Comparison of ENCODE assay signal across 14 cellular contexts in genomic region chr9:136926154-136926704, GRCh38. TPM values are rescaled to one million over a fixed set of nuclear protein-coding genes. Genes with fewer than 3 reads are reported as not detected.
DNase-seq lines count a peak whose midpoint lies in the region; ATAC-seq and TF ChIP-seq lines count a peak whose summit lies in the region.
"Had no signal": no experiment of that assay in that cellular context is flagged by ENCODE, and none has a peak within 500 bp of the region (broad histone marks: within the 10 kb centered on the region; RNA-seq: fewer than 3 reads in every experiment).

No MANE protein-coding gene starts in this region.

- ATAC-seq in DND-41 (ENCODE audit: insufficient read depth, low read depth) (0 out of 3 replicates have a peak, but pooled peaks have one; percentile 28), RWPE2 (ENCODE audit: low read depth) (peak; percentile 30; the same call in 1 of the 3 replicates), left lobe of liver (peak; percentile 40)

- H3K4me2 ChIP-seq in DND-41 (ENCODE audit: insufficient read depth, low read length), result no peak overlapping the region

- H3K79me2 ChIP-seq in DND-41 (ENCODE audit: insufficient read depth, low read length), result no peaks in the 10 kb centered on the region

- intact Hi-C loops in breast epithelium (cut with DNase I; ENCODE audit: low total_unique reads), result no loop called here

- no peaks in the 10 kb centered on the region for H3K27me3 ChIP-seq in DND-41 (ENCODE audit: insufficient read depth, low read length, poor library complexity)
- no peaks in the 10 kb centered on the region for H3K27me3 ChIP-seq in RWPE2 (ENCODE audit: insufficient read depth, poor library complexity, severe bottlenecking)
- H3K27me3 ChIP-seq in breast epithelium, result no peaks in the 10 kb centered on the region

- no peak for DNase-seq in DND-41
- no peak for DNase-seq in RWPE2 (ENCODE audit: low spot score)
- no peak for DNase-seq in left lobe of liver (ENCODE audit: low spot score)
- DNase-seq in HPDE6-E6E7 (ENCODE audit: extremely low spot score), result no peak
- DNase-seq in Kasumi-1 (lab: John Stamatoyannopoulos, UW), result no peak
- no peak for DNase-seq in breast epithelium (ENCODE audit: low spot score in 2 of 2)
- DNase-seq: activated CD4-positive, alpha-beta T cell treated with anti-CD3 and anti-CD28 coated beads for 1 hour; activated T-cell treated with anti-CD3 and anti-CD28 coated beads, Interleukin-2, amount 50 U/mL, for 24 hours; amniotic stem cell; stimulated activated CD4-positive, alpha-beta T cell treated with anti-CD3 and anti-CD28 coated beads, Interleukin-2, amount 100 ng/mL, for 24 hours had no signal

- H3K4me3 ChIP-seq in DND-41 (ENCODE audit: low read depth in 1 of 2, low read length in 2 of 2) (no peak overlapping the region), RWPE2 (ENCODE audit: severe bottlenecking) (no peak overlapping the region), breast epithelium (no peak overlapping the region)

- no peak overlapping the region for H3K9ac ChIP-seq in DND-41 (ENCODE audit: low read depth, low read length)

- no peaks in the 10 kb centered on the region; the same call in 1 of the 2 replicates for H4K20me1 ChIP-seq in DND-41 (ENCODE audit: insufficient read depth, low read length)

- H3K36me3 ChIP-seq in DND-41 (ENCODE audit: insufficient read depth, low read length), result peaks cover 74% of the 10 kb centered on the region
- peaks cover 24% of the 10 kb centered on the region for H3K36me3 ChIP-seq in RWPE2 (ENCODE audit: low read depth)
- no peaks in the 10 kb centered on the region for H3K36me3 ChIP-seq in breast epithelium

- H3K9me3 ChIP-seq in DND-41 (ENCODE audit: insufficient read depth, low read length, severe bottlenecking), result no peaks in the 10 kb centered on the region
- H3K9me3 ChIP-seq in RWPE2 (ENCODE audit: severe bottlenecking), result no peaks in the 10 kb centered on the region
- no peaks in the 10 kb centered on the region for H3K9me3 ChIP-seq in breast epithelium

- TF ChIP-seq POLR2A in breast epithelium (IDR thresholded peaks at IDR 0.05), result no peak

- H3K4me1 ChIP-seq in DND-41 (ENCODE audit: insufficient read depth, low read length), result no peaks in the 10 kb centered on the region
- no peaks in the 10 kb centered on the region for H3K4me1 ChIP-seq in RWPE2 (ENCODE audit: insufficient read depth, poor library complexity, severe bottlenecking)
- no peaks in the 10 kb centered on the region for H3K4me1 ChIP-seq in breast epithelium

- no peak for TF ChIP-seq CTCF in DND-41 (IDR thresholded peaks at IDR 0.05; ENCODE audit: borderline replicate concordance, extremely low read depth, low read length, poor library complexity, severe bottlenecking)
- TF ChIP-seq CTCF in RWPE2 (IDR thresholded peaks at IDR 0.05; ENCODE audit: poor library complexity, severe bottlenecking), result no peak
- TF ChIP-seq CTCF in breast epithelium (IDR thresholded peaks at IDR 0.05), result no peak

- no peak overlapping the region for H2AFZ ChIP-seq in DND-41 (ENCODE audit: low read depth, low read length)

- H3K27ac ChIP-seq in DND-41 (ENCODE audit: low read length) (no peak overlapping the region), RWPE2 (ENCODE audit: poor library complexity, severe bottlenecking) (no peak overlapping the region), breast epithelium (no peak overlapping the region)
- H3K27ac ChIP-seq: HL-60 had no signal

RNA-seq across cellular contexts. Expression of gene FBXW5, which starts 18.3 kb away (rescaled TPM):
- total RNA-seq in left lobe of liver (112 TPM), breast epithelium (100 to 1,000 TPM; 103 to 183 (median 126) TPM)

RNA-seq across cellular contexts. Expression of gene C8G, which starts 18.8 kb away (rescaled TPM):
- 411 TPM for total RNA-seq in left lobe of liver
- not detected for total RNA-seq in breast epithelium
- total RNA-seq: pulmonary artery endothelial cell had no signal

RNA-seq across cellular contexts. Expression of gene LCN12, which starts 25.8 kb away (rescaled TPM):
- total RNA-seq in left lobe of liver (30.3 TPM), breast epithelium (1 to 10 TPM in 2 of 3 donors, not detected in 1; 1.8 to 5.6 TPM)
- total RNA-seq: dermis microvascular lymphatic vessel endothelial cell, M059J, pulmonary artery endothelial cell had no signal

RNA-seq across cellular contexts. Expression of gene TRAF2, which starts 39.9 kb away (rescaled TPM):
- 7.4 TPM for total RNA-seq in left lobe of liver
- total RNA-seq in breast epithelium, result 1 to 10 TPM; 3.4 to 8.9 (median 8.5) TPM

RNA-seq across cellular contexts. Expression of gene PTGDS, which starts 51.1 kb away (rescaled TPM):
- total RNA-seq in left lobe of liver (5.2 TPM), breast epithelium (10 to 100 TPM; 46.7 to 72.6 (median 48.2) TPM)
- total RNA-seq: M059J, pulmonary artery endothelial cell had no signal

Comparison
In these comparisons a context has a peak if more than half of its experiments do, and no peak if none do; other contexts are left out.
1. RNA of gene C8G, which starts 18.8 kb away (total RNA-seq): 411 TPM in left lobe of liver (single experiment); not detected in breast epithelium; every median in the first group is over 100 times any median in the second.
2. Peak in every context shown above with its lines, with median percentiles within 50 percentile points of each other: ATAC-seq.